ENCODE assay signal across 2 cellular contexts in the genomic region with DNA sequence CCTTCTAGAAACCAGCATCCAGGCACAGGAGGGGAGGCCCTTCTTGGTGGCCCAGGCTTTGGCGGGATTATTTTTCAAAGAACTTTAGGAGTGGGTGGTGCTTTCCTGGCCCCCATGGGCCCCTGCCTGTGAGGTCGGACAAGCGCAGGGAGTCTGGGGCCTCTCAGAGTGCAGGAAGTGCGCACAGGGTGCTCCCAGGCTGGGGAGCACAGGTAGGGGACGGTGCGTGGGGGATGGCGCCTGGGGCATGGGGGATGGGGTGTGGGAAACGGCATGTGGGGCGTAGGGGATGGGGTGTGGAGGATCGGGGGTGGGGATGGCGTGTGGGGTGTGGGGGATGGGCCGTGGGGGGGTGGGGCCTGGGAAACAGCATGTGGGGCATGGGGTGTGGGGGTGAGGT.
TF ChIP-seq lines count a peak whose summit lies in the region.

No MANE protein-coding gene starts in this region.

TF ChIP-seq in A549, 52 proteins besides CTCF, POLR2A, EP300 and RAD21:
- no peak for TF ChIP-seq RCOR1 (IDR thresholded peaks at IDR 0.05; ENCODE audit: low read depth, low read length)
- no peak for TF ChIP-seq HOXB13 (CRISPR knock-in tag; IDR thresholded peaks at IDR 0.05; ENCODE audit: low read depth)
- TF ChIP-seq NFE2L2 (conservative IDR thresholded peaks at IDR 0.05; ENCODE audit: low read length) = no peak
- TF ChIP-seq POLR2AphosphoS2 (conservative IDR thresholded peaks at IDR 0.05; ENCODE audit: low read length) = no peak
- TF ChIP-seq, protein P1, sequence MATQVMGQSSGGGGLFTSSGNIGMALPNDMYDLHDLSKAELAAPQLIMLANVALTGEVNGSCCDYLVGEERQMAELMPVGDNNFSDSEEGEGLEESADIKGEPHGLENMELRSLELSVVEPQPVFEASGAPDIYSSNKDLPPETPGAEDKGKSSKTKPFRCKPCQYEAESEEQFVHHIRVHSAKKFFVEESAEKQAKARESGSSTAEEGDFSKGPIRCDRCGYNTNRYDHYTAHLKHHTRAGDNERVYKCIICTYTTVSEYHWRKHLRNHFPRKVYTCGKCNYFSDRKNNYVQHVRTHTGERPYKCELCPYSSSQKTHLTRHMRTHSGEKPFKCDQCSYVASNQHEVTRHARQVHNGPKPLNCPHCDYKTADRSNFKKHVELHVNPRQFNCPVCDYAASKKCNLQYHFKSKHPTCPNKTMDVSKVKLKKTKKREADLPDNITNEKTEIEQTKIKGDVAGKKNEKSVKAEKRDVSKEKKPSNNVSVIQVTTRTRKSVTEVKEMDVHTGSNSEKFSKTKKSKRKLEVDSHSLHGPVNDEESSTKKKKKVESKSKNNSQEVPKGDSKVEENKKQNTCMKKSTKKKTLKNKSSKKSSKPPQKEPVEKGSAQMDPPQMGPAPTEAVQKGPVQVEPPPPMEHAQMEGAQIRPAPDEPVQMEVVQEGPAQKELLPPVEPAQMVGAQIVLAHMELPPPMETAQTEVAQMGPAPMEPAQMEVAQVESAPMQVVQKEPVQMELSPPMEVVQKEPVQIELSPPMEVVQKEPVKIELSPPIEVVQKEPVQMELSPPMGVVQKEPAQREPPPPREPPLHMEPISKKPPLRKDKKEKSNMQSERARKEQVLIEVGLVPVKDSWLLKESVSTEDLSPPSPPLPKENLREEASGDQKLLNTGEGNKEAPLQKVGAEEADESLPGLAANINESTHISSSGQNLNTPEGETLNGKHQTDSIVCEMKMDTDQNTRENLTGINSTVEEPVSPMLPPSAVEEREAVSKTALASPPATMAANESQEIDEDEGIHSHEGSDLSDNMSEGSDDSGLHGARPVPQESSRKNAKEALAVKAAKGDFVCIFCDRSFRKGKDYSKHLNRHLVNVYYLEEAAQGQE (IDR thresholded peaks at IDR 0.05) = no peak
- no peak for TF ChIP-seq KDM5A (IDR thresholded peaks at IDR 0.05)
- TF ChIP-seq CEBPB (IDR thresholded peaks at IDR 0.05) = no peak
- TF ChIP-seq CHD4 (IDR thresholded peaks at IDR 0.05; ENCODE audit: borderline replicate concordance) = no peak
- TF ChIP-seq, protein P2, sequence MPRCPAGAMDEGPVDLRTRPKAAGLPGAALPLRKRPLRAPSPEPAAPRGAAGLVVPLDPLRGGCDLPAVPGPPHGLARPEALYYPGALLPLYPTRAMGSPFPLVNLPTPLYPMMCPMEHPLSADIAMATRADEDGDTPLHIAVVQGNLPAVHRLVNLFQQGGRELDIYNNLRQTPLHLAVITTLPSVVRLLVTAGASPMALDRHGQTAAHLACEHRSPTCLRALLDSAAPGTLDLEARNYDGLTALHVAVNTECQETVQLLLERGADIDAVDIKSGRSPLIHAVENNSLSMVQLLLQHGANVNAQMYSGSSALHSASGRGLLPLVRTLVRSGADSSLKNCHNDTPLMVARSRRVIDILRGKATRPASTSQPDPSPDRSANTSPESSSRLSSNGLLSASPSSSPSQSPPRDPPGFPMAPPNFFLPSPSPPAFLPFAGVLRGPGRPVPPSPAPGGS (IDR thresholded peaks at IDR 0.05) = no peak
- TF ChIP-seq RNF2 (IDR thresholded peaks at IDR 0.05; ENCODE audit: borderline replicate concordance, low read depth) = no peak
- TF ChIP-seq TP53 (CRISPR knock-in tag; IDR thresholded peaks at IDR 0.05) = no peak

TF ChIP-seq in HepG2, 621 proteins besides CTCF, POLR2A, EP300 and RAD21:
- TF ChIP-seq ZBTB4 (CRISPR knock-in tag; IDR thresholded peaks at IDR 0.05; ENCODE audit: borderline replicate concordance) (0 out of 2 replicates have a peak, but pooled peaks have one; percentile 1), RBFOX2 (IDR thresholded peaks at IDR 0.05; ENCODE audit: low read depth, low read length) (0 out of 2 replicates have a peak, but pooled peaks have one; percentile 5), ZNF44 (CRISPR knock-in tag; IDR thresholded peaks at IDR 0.05) (no peak), ZNF720 (CRISPR knock-in tag; IDR thresholded peaks at IDR 0.05) (no peak), SRSF1 (optimal IDR thresholded peaks at IDR 0.05; ENCODE audit: low read depth, low read length) (no peak), ZNF263 (CRISPR knock-in tag; IDR thresholded peaks at IDR 0.05) (peak; percentile 90), ZNF569 (CRISPR knock-in tag; IDR thresholded peaks at IDR 0.05; ENCODE audit: borderline replicate concordance) (0 out of 2 replicates have a peak, but pooled peaks have one; percentile 33), RBM39 (IDR thresholded peaks at IDR 0.05; ENCODE audit: low read depth, low read length, poor library complexity, severe bottlenecking) (no peak), ZNF230 (CRISPR knock-in tag; IDR thresholded peaks at IDR 0.05) (no peak), POLR2G (IDR thresholded peaks at IDR 0.05; ENCODE audit: low read depth, low read length) (no peak), NFE2L1 (CRISPR knock-in tag; IDR thresholded peaks at IDR 0.05; ENCODE audit: borderline replicate concordance) (no peak), ZNF556 (CRISPR knock-in tag; IDR thresholded peaks at IDR 0.05; ENCODE audit: borderline replicate concordance) (no peak)
- TF ChIP-seq, protein P3, sequence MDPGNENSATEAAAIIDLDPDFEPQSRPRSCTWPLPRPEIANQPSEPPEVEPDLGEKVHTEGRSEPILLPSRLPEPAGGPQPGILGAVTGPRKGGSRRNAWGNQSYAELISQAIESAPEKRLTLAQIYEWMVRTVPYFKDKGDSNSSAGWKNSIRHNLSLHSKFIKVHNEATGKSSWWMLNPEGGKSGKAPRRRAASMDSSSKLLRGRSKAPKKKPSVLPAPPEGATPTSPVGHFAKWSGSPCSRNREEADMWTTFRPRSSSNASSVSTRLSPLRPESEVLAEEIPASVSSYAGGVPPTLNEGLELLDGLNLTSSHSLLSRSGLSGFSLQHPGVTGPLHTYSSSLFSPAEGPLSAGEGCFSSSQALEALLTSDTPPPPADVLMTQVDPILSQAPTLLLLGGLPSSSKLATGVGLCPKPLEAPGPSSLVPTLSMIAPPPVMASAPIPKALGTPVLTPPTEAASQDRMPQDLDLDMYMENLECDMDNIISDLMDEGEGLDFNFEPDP (CRISPR knock-in tag; conservative IDR thresholded peaks at IDR 0.05) = 0 out of 2 replicates have a peak, but pooled peaks have one; percentile 25
- TF ChIP-seq, protein P4, sequence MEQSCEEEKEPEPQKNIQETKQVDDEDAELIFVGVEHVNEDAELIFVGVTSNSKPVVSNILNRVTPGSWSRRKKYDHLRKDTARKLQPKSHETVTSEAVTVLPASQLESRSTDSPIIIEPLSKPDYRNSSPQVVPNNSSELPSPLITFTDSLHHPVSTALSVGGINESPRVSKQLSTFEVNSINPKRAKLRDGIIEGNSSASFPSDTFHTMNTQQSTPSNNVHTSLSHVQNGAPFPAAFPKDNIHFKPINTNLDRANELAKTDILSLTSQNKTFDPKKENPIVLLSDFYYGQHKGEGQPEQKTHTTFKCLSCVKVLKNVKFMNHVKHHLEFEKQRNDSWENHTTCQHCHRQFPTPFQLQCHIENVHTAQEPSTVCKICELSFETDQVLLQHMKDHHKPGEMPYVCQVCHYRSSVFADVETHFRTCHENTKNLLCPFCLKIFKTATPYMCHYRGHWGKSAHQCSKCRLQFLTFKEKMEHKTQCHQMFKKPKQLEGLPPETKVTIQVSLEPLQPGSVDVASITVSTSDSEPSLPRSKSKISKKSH (CRISPR knock-in tag; IDR thresholded peaks at IDR 0.05; ENCODE audit: borderline replicate concordance) = no peak
